ENCODE assay signal across 8 cellular contexts in the genomic region with DNA sequence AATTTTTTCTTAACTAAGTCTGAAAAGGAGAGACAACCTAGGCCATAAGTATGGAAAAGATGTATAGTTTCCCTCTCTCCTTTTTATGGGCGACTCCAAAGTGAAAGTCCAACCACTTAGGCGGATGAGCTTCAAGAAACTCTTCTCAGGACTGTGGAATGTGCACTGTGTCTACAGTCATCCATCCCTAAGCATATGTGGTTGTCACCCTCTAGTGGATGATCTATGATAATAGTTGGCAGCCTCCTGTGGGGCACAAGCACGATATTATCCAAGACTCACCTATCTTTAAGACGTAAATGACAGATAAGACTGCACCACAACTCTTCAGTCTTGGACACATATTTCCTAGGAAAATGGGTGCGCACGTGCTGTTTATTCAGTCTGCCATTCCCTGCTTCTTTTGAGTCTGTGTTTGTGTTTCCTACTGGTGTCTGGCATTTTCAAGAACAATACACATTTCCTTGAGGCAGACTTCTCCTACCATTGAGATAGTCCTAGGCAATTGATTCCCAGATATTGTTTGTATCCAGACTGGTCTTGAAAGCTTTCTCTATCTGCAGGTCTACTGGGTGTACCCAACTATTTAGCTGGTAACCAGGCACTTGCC.
DNase-seq lines count a peak whose midpoint lies in the region; ATAC-seq and TF ChIP-seq lines count a peak whose summit lies in the region.

No MANE protein-coding gene starts in this region.

- ATAC-seq in HG02678 (IDR thresholded peaks at IDR 0.05; ENCODE audit: unreplicated experiment) (peak; percentile 73), left cardiac atrium (peak; percentile 62 to 71)
- peak; percentile 78 for ATAC-seq in activated CD8-positive, alpha-beta T cell treated with anti-CD3 and anti-CD28 coated beads, Interleukin-2, amount 10 ng/mL, durations not matched to agents 7 days and 5 days

- H3K9me3 Mint-ChIP-seq in activated CD8-positive, alpha-beta T cell treated with anti-CD3 and anti-CD28 coated beads, Interleukin-2, amount 10 ng/mL, durations not matched to agents 7 days and 5 days (ENCODE audit: insufficient read depth) = no peaks in the 10 kb centered on the region

- H3K27me3 Mint-ChIP-seq in activated CD8-positive, alpha-beta T cell treated with anti-CD3 and anti-CD28 coated beads, Interleukin-2, amount 10 ng/mL, durations not matched to agents 7 days and 5 days (ENCODE audit: low read depth) = peaks cover 34% of the 10 kb centered on the region

- no peaks in the 10 kb centered on the region for H3K36me3 Mint-ChIP-seq in activated CD8-positive, alpha-beta T cell treated with anti-CD3 and anti-CD28 coated beads, Interleukin-2, amount 10 ng/mL, durations not matched to agents 7 days and 5 days (ENCODE audit: low read depth)

- DNase-seq in activated gamma-delta T cell treated with Interleukin-2 at 50 U/mL for 16 hours (peak; percentile 16), activated gamma-delta T cell (lab: John Stamatoyannopoulos, UW) (no peak), NCI-H2029 (lab: John Stamatoyannopoulos, UW) (peak; percentile 21), left cardiac atrium (no peak), retinal pigment epithelial cell (ENCODE audit: low read depth) (peak; percentile 71)
- DNase-seq in activated CD8-positive, alpha-beta T cell treated with anti-CD3 and anti-CD28 coated beads, Interleukin-2, amount 10 ng/mL, durations not matched to agents 7 days and 5 days = no peak
- no peak for DNase-seq in activated CD4-positive, alpha-beta T cell treated with anti-CD3 and anti-CD28 coated beads for 1 hour

- CTCF ChIA-PET in activated CD8-positive, alpha-beta T cell treated with anti-CD3 and anti-CD28 coated beads, Interleukin-2, amount 10 ng/mL, durations not matched to agents 7 days and 5 days (lab: Charles Lee) = interaction anchor here (0.9 to 1.5 kb wide), 2 partner anchors 389 to 395 kb away, joined by 3 read pairs; no protein-coding TSS in a partner anchor

- intact Hi-C loops in left cardiac atrium (cut with DNase I) = loop anchor here (2.0 to 10.0 kb wide), 8 partner anchors 196 to 661 kb away; a partner anchor contains a TSS

- peaks cover 5% of the 10 kb centered on the region for H3K4me1 Mint-ChIP-seq in activated CD8-positive, alpha-beta T cell treated with anti-CD3 and anti-CD28 coated beads, Interleukin-2, amount 10 ng/mL, durations not matched to agents 7 days and 5 days (ENCODE audit: low read depth)

- H3K4me3 ChIP-seq in retinal pigment epithelial cell (ENCODE audit: low read length) = no peak overlapping the region

- H3K27ac Mint-ChIP-seq in activated CD8-positive, alpha-beta T cell treated with anti-CD3 and anti-CD28 coated beads, Interleukin-2, amount 10 ng/mL, durations not matched to agents 7 days and 5 days = no peak overlapping the region

- peak; percentile 74 for TF ChIP-seq CTCF in retinal pigment epithelial cell (conservative IDR thresholded peaks at IDR 0.05; ENCODE audit: low read depth, low read length)

- no peak overlapping the region for H3K4me3 Mint-ChIP-seq in activated CD8-positive, alpha-beta T cell treated with anti-CD3 and anti-CD28 coated beads, Interleukin-2, amount 10 ng/mL, durations not matched to agents 7 days and 5 days

- POLR2A ChIA-PET in activated CD8-positive, alpha-beta T cell treated with anti-CD3 and anti-CD28 coated beads, Interleukin-2, amount 10 ng/mL, durations not matched to agents 7 days and 5 days (lab: Charles Lee) = no interaction called here

Comparison
In these comparisons a context has a peak if more than half of its experiments do, and no peak if none do; other contexts are left out.
1. DNase-seq: peak in activated gamma-delta T cell treated with Interleukin-2 at 50 U/mL for 16 hours (single experiment), NCI-H2029 (single experiment) and retinal pigment epithelial cell (single experiment); none in activated gamma-delta T cell (single experiment), activated CD8-positive, alpha-beta T cell treated with anti-CD3 and anti-CD28 coated beads, Interleukin-2, amount 10 ng/mL, durations not matched to agents 7 days and 5 days (single experiment), left cardiac atrium (single experiment) and activated CD4-positive, alpha-beta T cell treated with anti-CD3 and anti-CD28 coated beads for 1 hour (single experiment).
2. Peak in every context shown above with its lines, with median percentiles within 50 percentile points of each other: ATAC-seq.